ENCODE assay signal across 23 cellular contexts in genomic region chrX:15888062-15888461, GRCh38. TPM values are rescaled to one million over a fixed set of nuclear protein-coding genes. Genes with fewer than 3 reads are reported as not detected.
DNase-seq lines count a peak whose midpoint lies in the region; ATAC-seq and TF ChIP-seq lines count a peak whose summit lies in the region.
"Had no signal": no experiment of that assay in that cellular context is flagged by ENCODE, and none has a peak within 500 bp of the region (broad histone marks: within the 10 kb centered on the region; RNA-seq: fewer than 3 reads in every experiment).

No MANE protein-coding gene starts in this region.

- H3K27me3 Mint-ChIP-seq in GM23338 (ENCODE audit: insufficient read depth, low read depth, poor library complexity), result peaks cover 3% of the 10 kb centered on the region
- no peaks in the 10 kb centered on the region for H3K27me3 Mint-ChIP-seq in dendritic cell treated with granulocyte-macrophage colony-stimulating factor and Interleukin-4, amounts not matched to agents 40 ng/mL and 50 ng/mL, for 4 days
- peaks cover 0 to 42% (median 0%) of the 10 kb centered on the region in 3 donors for H3K27me3 Mint-ChIP-seq in CD14-positive monocyte (ENCODE audit: low read depth in 3 of 3)
- peaks cover 0 to 4% of the 10 kb centered on the region in 2 donors for H3K27me3 Mint-ChIP-seq in effector memory CD8-positive, alpha-beta T cell
- H3K27me3 Mint-ChIP-seq: B cell had no signal

- no peak overlapping the region for H3K27ac Mint-ChIP-seq in GM23338
- H3K27ac Mint-ChIP-seq in dendritic cell treated with granulocyte-macrophage colony-stimulating factor and Interleukin-4, amounts not matched to agents 40 ng/mL and 50 ng/mL, for 4 days, result peak overlapping the region; percentile 17
- peak overlapping the region in 3 of 7 donors; percentile 13 to 77 (median 51) for H3K27ac Mint-ChIP-seq in CD14-positive monocyte
- no peak overlapping the region for H3K27ac Mint-ChIP-seq in effector memory CD8-positive, alpha-beta T cell
- H3K27ac Mint-ChIP-seq: B cell, T-cell had no signal

- peaks cover 21% of the 10 kb centered on the region for H3K4me1 Mint-ChIP-seq in GM23338
- H3K4me1 Mint-ChIP-seq in dendritic cell treated with granulocyte-macrophage colony-stimulating factor and Interleukin-4, amounts not matched to agents 40 ng/mL and 50 ng/mL, for 4 days (ENCODE audit: low read depth), result peaks cover 27% of the 10 kb centered on the region
- H3K4me1 Mint-ChIP-seq in CD14-positive monocyte, result peaks cover 44% of the 10 kb centered on the region
- no peaks in the 10 kb centered on the region for H3K4me1 Mint-ChIP-seq in effector memory CD8-positive, alpha-beta T cell (ENCODE audit: low read depth in 2 of 2)

- intact Hi-C loops in OCI-LY7 (cut with micrococcal nuclease; ENCODE audit: unreplicated experiment), result no loop called here
- intact Hi-C loops in dendritic cell treated with granulocyte-macrophage colony-stimulating factor and Interleukin-4, amounts not matched to agents 40 ng/mL and 50 ng/mL, for 4 days (cut with micrococcal nuclease), result no loop called here
- intact Hi-C loops in CD14-positive monocyte (cut with micrococcal nuclease), result no loop called here

- no peaks in the 10 kb centered on the region for H3K79me2 ChIP-seq in GM23338 (replicated peaks; ENCODE audit: insufficient read depth)
- H3K79me2 ChIP-seq in OCI-LY7 (ENCODE audit: insufficient read depth, low read depth, low read length), result no peaks in the 10 kb centered on the region
- H3K79me2 ChIP-seq in parathyroid adenoma, result no peaks in the 10 kb centered on the region

- H3K9me3 ChIP-seq in OCI-LY7 (ENCODE audit: low read length), result no peaks in the 10 kb centered on the region
- no peaks in the 10 kb centered on the region for H3K9me3 ChIP-seq in parathyroid adenoma (ENCODE audit: control insufficient read depth, low read length)

- ATAC-seq in GM23338 (no peak), HG03442 (IDR thresholded peaks at IDR 0.05; ENCODE audit: unreplicated experiment) (no peak)
- ATAC-seq in effector memory CD8-positive, alpha-beta T cell (replicated peaks), result no peak
- ATAC-seq: HepG2, T-cell had no signal

- H3K4me1 ChIP-seq in GM23338 (ENCODE audit: insufficient read depth) (peaks cover 14% of the 10 kb centered on the region; the same call in 1 of the 2 replicates), OCI-LY7 (ENCODE audit: insufficient read depth, low read length, poor library complexity, severe bottlenecking) (peaks cover 4% of the 10 kb centered on the region), parathyroid adenoma (no peaks in the 10 kb centered on the region)

- H2AFZ ChIP-seq in GM23338 (peak overlapping the region; percentile 47; the same call in 1 of the 2 replicates), OCI-LY7 (ENCODE audit: low read length) (peak overlapping the region; percentile 63), parathyroid adenoma (peak overlapping the region; percentile 50)

- H3K27me3 ChIP-seq in GM23338 (ENCODE audit: insufficient read depth), result no peaks in the 10 kb centered on the region
- H3K27me3 ChIP-seq in parathyroid adenoma (ENCODE audit: control insufficient read depth, insufficient read depth, low read length), result no peaks in the 10 kb centered on the region

- H3K9me3 Mint-ChIP-seq in GM23338, result no peaks in the 10 kb centered on the region
- no peaks in the 10 kb centered on the region for H3K9me3 Mint-ChIP-seq in dendritic cell treated with granulocyte-macrophage colony-stimulating factor and Interleukin-4, amounts not matched to agents 40 ng/mL and 50 ng/mL, for 4 days
- H3K9me3 Mint-ChIP-seq in CD14-positive monocyte, result peaks cover 0 to 9% (median 0%) of the 10 kb centered on the region in 7 donors
- H3K9me3 Mint-ChIP-seq in effector memory CD8-positive, alpha-beta T cell, result no peaks in the 10 kb centered on the region
- H3K9me3 Mint-ChIP-seq: T-cell had no signal

- H3K4me3 Mint-ChIP-seq in GM23338 (no peak overlapping the region), CD14-positive monocyte (no peak overlapping the region)
- no peak overlapping the region for H3K4me3 Mint-ChIP-seq in dendritic cell treated with granulocyte-macrophage colony-stimulating factor and Interleukin-4, amounts not matched to agents 40 ng/mL and 50 ng/mL, for 4 days
- no peak overlapping the region for H3K4me3 Mint-ChIP-seq in effector memory CD8-positive, alpha-beta T cell
- H3K4me3 Mint-ChIP-seq: B cell, T-cell had no signal

- H4K20me1 ChIP-seq in GM23338 (replicated peaks; ENCODE audit: insufficient read depth), result no peaks in the 10 kb centered on the region
- H4K20me1 ChIP-seq in OCI-LY7 (ENCODE audit: insufficient read depth, low read length), result no peaks in the 10 kb centered on the region

- no peaks in the 10 kb centered on the region for H3K36me3 ChIP-seq in GM23338 (ENCODE audit: insufficient read depth)
- H3K36me3 ChIP-seq in OCI-LY7 (ENCODE audit: insufficient read depth, low read length), result no peaks in the 10 kb centered on the region
- H3K36me3 ChIP-seq in parathyroid adenoma (ENCODE audit: control insufficient read depth, insufficient read depth, low read length), result no peaks in the 10 kb centered on the region

- no peaks in the 10 kb centered on the region for H3F3A ChIP-seq in GM23338 (replicated peaks; ENCODE audit: low read depth)

- BruUV-seq in OCI-LY7 (replicated peaks; lab: Mats Ljungman, UMichigan), result no TSS peak

- H3K9ac ChIP-seq in parathyroid adenoma, result no peak overlapping the region

- POLR2A ChIA-PET in OCI-LY7 (lab: Charles Lee), result interaction anchor here (1.5 kb wide), 1 partner anchor 31 kb away, joined by 3 read pairs; no protein-coding TSS in a partner anchor

- 0 out of 3 replicates have a peak, but pooled peaks cover 2% of the 10 kb centered on the region for H3K36me3 Mint-ChIP-seq in GM23338 (ENCODE audit: low read depth)
- H3K36me3 Mint-ChIP-seq in dendritic cell treated with granulocyte-macrophage colony-stimulating factor and Interleukin-4, amounts not matched to agents 40 ng/mL and 50 ng/mL, for 4 days (ENCODE audit: low read depth), result no peaks in the 10 kb centered on the region
- H3K36me3 Mint-ChIP-seq in CD14-positive monocyte, result peaks cover 3% of the 10 kb centered on the region in 2 donors
- H3K36me3 Mint-ChIP-seq in effector memory CD8-positive, alpha-beta T cell (ENCODE audit: insufficient read depth), result no peaks in the 10 kb centered on the region
- H3K36me3 Mint-ChIP-seq: T-cell had no signal

- DNase-seq in GM23338 (ENCODE audit: low spot score), result no peak
- DNase-seq in OCI-LY7 (ENCODE audit: low spot score), result no peak
- no peak for DNase-seq in CD14-positive monocyte (ENCODE audit: low spot score)
- DNase-seq in effector memory CD8-positive, alpha-beta T cell, result no peak
- DNase-seq: Calu3; DMS79 treated with DMSO at 0.1 percent for 48 hours; GF-D8; Kasumi-1; MV-4-11; NCI-H1105; NCI-H146; NCI-H1930; NCI-H2107; NCI-H82; NK-92 treated with Interleukin-12 subunit alpha and Interleukin-12 subunit beta, amount 100 ng/mL, for 24 hours; Right ventricle myocardium superior; RPMI8226; T-cell had no signal

- H3K9me2 ChIP-seq in GM23338 (ENCODE audit: insufficient read depth), result no peaks in the 10 kb centered on the region
- H3K9me2 ChIP-seq in OCI-LY7 (ENCODE audit: insufficient read depth, low read length), result no peaks in the 10 kb centered on the region

- no peak overlapping the region for H3K4me3 ChIP-seq in GM23338
- no peak overlapping the region for H3K4me3 ChIP-seq in OCI-LY7 (ENCODE audit: low read depth, low read length, poor library complexity, severe bottlenecking)
- no peak overlapping the region for H3K4me3 ChIP-seq in parathyroid adenoma (ENCODE audit: low read depth, low read length)

- no peak for TF ChIP-seq CTCF in GM23338 (conservative IDR thresholded peaks at IDR 0.05; ENCODE audit: low read depth in 2 of 2)
- TF ChIP-seq CTCF in OCI-LY7 (conservative IDR thresholded peaks at IDR 0.05; ENCODE audit: low read length), result no peak
- TF ChIP-seq CTCF in parathyroid adenoma (IDR thresholded peaks at IDR 0.05), result no peak
- TF ChIP-seq CTCF in CD14-positive monocyte (IDR thresholded peaks at IDR 0.05), result no peak

- H3K4me2 ChIP-seq in GM23338 (0 out of 2 replicates have a peak overlapping the region, but pooled peaks have one; percentile 1), OCI-LY7 (ENCODE audit: low read length) (no peak overlapping the region), parathyroid adenoma (ENCODE audit: low read length) (no peak overlapping the region)

- H3K27ac ChIP-seq in GM23338 (ENCODE audit: low read depth), result no peak overlapping the region
- no peak overlapping the region for H3K27ac ChIP-seq in OCI-LY7 (ENCODE audit: low read depth, low read length, poor library complexity, severe bottlenecking)
- H3K27ac ChIP-seq in parathyroid adenoma, result no peak overlapping the region

- CTCF ChIA-PET in OCI-LY7 (lab: Charles Lee; ENCODE audit: unreplicated experiment), result no interaction called here

TF ChIP-seq in GM23338, 12 proteins besides CTCF, POLR2A, EP300 and RAD21 (continues in another document):
- TF ChIP-seq NANOG (IDR thresholded peaks at IDR 0.05; ENCODE audit: borderline replicate concordance) (no peak), JUNB (IDR thresholded peaks at IDR 0.05; ENCODE audit: unreplicated experiment) (no peak), POLR2AphosphoS5 (IDR thresholded peaks at IDR 0.05; ENCODE audit: low read depth) (no peak), ETS1 (IDR thresholded peaks at IDR 0.05) (no peak)

RNA-seq across cellular contexts. Expression of gene AP1S2, which starts 33.4 kb away (rescaled TPM):
- 251 and 380 TPM in 2 replicates for total RNA-seq in GM23338 (2014; rRNA removed; shearing (Covaris generic))
- polyA plus RNA-seq in GM23338 (2016; fragmentation: Nextera tagmentation; extraction: Ambion mirVana) (138 and 160 TPM in 2 replicates), CD14-positive monocyte (100 to 1,000 TPM; 806 to 851 TPM)
- total RNA-seq in OCI-LY7 (2014; rRNA removed; shearing (Covaris generic)), result 40.2 and 47.0 TPM in 2 replicates
- total RNA-seq in OCI-LY7 (2022), result 42.7 and 49.5 TPM in 2 replicates
